ENCODE assay signal across 2 cellular contexts in the genomic region with DNA sequence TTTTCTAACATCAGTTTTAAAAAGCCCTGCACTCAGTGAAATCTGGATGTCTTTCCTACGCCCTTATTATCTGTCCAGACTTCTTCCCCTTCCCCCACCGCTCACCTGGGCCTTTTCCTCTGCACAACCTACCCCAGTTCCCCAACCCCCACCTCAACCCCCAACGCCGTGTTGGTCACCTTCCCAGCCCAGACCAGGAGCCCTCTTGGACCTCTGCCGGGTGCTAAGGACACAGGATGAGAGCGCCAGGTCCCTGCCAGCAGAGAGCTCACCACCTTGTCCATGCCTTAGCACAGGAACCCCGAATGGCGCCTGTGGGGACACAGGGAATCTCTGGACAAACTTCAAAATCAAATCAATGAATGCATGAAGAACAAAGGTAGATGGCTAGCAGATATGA.
TF ChIP-seq lines count a peak whose summit lies in the region.

No MANE protein-coding gene starts in this region.

TF ChIP-seq in A549, 52 proteins besides CTCF, POLR2A, EP300 and RAD21 (continued from another document):
- TF ChIP-seq MAZ (IDR thresholded peaks at IDR 0.05; ENCODE audit: borderline replicate concordance, low read depth, low read length): no peak
- TF ChIP-seq, protein P1, sequence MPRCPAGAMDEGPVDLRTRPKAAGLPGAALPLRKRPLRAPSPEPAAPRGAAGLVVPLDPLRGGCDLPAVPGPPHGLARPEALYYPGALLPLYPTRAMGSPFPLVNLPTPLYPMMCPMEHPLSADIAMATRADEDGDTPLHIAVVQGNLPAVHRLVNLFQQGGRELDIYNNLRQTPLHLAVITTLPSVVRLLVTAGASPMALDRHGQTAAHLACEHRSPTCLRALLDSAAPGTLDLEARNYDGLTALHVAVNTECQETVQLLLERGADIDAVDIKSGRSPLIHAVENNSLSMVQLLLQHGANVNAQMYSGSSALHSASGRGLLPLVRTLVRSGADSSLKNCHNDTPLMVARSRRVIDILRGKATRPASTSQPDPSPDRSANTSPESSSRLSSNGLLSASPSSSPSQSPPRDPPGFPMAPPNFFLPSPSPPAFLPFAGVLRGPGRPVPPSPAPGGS (IDR thresholded peaks at IDR 0.05): no peak
- no peak for TF ChIP-seq FOSB (CRISPR knock-in tag; IDR thresholded peaks at IDR 0.05)
- TF ChIP-seq EHMT2 (IDR thresholded peaks at IDR 0.05; ENCODE audit: low read depth): no peak
- no peak for TF ChIP-seq KDM1A (IDR thresholded peaks at IDR 0.05; ENCODE audit: low read depth)
- no peak for TF ChIP-seq PHF8 (IDR thresholded peaks at IDR 0.05; ENCODE audit: borderline replicate concordance, low read depth)
- TF ChIP-seq CEBPB (IDR thresholded peaks at IDR 0.05): no peak

TF ChIP-seq in GM23338, 12 proteins besides CTCF, POLR2A, EP300 and RAD21:
- TF ChIP-seq, protein P2, sequence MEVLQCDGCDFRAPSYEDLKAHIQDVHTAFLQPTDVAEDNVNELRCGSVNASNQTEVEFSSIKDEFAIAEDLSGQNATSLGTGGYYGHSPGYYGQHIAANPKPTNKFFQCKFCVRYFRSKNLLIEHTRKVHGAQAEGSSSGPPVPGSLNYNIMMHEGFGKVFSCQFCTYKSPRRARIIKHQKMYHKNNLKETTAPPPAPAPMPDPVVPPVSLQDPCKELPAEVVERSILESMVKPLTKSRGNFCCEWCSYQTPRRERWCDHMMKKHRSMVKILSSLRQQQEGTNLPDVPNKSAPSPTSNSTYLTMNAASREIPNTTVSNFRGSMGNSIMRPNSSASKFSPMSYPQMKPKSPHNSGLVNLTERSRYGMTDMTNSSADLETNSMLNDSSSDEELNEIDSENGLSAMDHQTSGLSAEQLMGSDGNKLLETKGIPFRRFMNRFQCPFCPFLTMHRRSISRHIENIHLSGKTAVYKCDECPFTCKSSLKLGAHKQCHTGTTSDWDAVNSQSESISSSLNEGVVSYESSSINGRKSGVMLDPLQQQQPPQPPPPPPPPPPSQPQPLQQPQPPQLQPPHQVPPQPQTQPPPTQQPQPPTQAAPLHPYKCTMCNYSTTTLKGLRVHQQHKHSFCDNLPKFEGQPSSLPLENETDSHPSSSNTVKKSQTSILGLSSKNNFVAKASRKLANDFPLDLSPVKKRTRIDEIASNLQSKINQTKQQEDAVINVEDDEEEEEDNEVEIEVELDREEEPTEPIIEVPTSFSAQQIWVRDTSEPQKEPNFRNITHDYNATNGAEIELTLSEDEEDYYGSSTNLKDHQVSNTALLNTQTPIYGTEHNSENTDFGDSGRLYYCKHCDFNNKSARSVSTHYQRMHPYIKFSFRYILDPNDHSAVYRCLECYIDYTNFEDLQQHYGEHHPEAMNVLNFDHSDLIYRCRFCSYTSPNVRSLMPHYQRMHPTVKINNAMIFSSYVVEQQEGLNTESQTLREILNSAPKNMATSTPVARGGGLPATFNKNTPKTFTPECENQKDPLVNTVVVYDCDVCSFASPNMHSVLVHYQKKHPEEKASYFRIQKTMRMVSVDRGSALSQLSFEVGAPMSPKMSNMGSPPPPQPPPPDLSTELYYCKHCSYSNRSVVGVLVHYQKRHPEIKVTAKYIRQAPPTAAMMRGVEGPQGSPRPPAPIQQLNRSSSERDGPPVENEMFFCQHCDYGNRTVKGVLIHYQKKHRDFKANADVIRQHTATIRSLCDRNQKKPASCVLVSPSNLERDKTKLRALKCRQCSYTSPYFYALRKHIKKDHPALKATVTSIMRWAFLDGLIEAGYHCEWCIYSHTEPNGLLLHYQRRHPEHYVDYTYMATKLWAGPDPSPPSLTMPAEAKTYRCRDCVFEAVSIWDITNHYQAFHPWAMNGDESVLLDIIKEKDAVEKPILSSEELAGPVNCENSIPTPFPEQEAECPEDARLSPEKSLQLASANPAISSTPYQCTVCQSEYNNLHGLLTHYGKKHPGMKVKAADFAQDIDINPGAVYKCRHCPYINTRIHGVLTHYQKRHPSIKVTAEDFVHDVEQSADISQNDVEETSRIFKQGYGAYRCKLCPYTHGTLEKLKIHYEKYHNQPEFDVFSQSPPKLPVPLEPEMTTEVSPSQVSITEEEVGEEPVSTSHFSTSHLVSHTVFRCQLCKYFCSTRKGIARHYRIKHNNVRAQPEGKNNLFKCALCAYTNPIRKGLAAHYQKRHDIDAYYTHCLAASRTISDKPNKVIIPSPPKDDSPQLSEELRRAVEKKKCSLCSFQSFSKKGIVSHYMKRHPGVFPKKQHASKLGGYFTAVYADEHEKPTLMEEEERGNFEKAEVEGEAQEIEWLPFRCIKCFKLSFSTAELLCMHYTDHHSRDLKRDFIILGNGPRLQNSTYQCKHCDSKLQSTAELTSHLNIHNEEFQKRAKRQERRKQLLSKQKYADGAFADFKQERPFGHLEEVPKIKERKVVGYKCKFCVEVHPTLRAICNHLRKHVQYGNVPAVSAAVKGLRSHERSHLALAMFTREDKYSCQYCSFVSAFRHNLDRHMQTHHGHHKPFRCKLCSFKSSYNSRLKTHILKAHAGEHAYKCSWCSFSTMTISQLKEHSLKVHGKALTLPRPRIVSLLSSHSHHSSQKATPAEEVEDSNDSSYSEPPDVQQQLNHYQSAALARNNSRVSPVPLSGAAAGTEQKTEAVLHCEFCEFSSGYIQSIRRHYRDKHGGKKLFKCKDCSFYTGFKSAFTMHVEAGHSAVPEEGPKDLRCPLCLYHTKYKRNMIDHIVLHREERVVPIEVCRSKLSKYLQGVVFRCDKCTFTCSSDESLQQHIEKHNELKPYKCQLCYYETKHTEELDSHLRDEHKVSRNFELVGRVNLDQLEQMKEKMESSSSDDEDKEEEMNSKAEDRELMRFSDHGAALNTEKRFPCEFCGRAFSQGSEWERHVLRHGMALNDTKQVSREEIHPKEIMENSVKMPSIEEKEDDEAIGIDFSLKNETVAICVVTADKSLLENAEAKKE (CRISPR knock-in tag; IDR thresholded peaks at IDR 0.05): no peak
- TF ChIP-seq NANOG (IDR thresholded peaks at IDR 0.05; ENCODE audit: borderline replicate concordance) (no peak), EZH2phosphoT487 (IDR thresholded peaks at IDR 0.05; ENCODE audit: unreplicated experiment) (no peak), CREB1 (CRISPR knock-in tag; IDR thresholded peaks at IDR 0.05; ENCODE audit: low read depth) (no peak), ZNF114 (CRISPR knock-in tag; IDR thresholded peaks at IDR 0.05) (no peak), EZH2 (IDR thresholded peaks at IDR 0.05; ENCODE audit: low read depth, unreplicated experiment) (no peak), STAT1 (IDR thresholded peaks at IDR 0.05; ENCODE audit: unreplicated experiment) (no peak), JUNB (IDR thresholded peaks at IDR 0.05; ENCODE audit: unreplicated experiment) (no peak), ZNF331 (CRISPR knock-in tag; IDR thresholded peaks at IDR 0.05; ENCODE audit: low read depth) (no peak), POLR2AphosphoS5 (IDR thresholded peaks at IDR 0.05; ENCODE audit: low read depth) (no peak)
- TF ChIP-seq, protein P3, sequence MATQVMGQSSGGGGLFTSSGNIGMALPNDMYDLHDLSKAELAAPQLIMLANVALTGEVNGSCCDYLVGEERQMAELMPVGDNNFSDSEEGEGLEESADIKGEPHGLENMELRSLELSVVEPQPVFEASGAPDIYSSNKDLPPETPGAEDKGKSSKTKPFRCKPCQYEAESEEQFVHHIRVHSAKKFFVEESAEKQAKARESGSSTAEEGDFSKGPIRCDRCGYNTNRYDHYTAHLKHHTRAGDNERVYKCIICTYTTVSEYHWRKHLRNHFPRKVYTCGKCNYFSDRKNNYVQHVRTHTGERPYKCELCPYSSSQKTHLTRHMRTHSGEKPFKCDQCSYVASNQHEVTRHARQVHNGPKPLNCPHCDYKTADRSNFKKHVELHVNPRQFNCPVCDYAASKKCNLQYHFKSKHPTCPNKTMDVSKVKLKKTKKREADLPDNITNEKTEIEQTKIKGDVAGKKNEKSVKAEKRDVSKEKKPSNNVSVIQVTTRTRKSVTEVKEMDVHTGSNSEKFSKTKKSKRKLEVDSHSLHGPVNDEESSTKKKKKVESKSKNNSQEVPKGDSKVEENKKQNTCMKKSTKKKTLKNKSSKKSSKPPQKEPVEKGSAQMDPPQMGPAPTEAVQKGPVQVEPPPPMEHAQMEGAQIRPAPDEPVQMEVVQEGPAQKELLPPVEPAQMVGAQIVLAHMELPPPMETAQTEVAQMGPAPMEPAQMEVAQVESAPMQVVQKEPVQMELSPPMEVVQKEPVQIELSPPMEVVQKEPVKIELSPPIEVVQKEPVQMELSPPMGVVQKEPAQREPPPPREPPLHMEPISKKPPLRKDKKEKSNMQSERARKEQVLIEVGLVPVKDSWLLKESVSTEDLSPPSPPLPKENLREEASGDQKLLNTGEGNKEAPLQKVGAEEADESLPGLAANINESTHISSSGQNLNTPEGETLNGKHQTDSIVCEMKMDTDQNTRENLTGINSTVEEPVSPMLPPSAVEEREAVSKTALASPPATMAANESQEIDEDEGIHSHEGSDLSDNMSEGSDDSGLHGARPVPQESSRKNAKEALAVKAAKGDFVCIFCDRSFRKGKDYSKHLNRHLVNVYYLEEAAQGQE (IDR thresholded peaks at IDR 0.05; ENCODE audit: unreplicated experiment): no peak
- TF ChIP-seq, protein P4, sequence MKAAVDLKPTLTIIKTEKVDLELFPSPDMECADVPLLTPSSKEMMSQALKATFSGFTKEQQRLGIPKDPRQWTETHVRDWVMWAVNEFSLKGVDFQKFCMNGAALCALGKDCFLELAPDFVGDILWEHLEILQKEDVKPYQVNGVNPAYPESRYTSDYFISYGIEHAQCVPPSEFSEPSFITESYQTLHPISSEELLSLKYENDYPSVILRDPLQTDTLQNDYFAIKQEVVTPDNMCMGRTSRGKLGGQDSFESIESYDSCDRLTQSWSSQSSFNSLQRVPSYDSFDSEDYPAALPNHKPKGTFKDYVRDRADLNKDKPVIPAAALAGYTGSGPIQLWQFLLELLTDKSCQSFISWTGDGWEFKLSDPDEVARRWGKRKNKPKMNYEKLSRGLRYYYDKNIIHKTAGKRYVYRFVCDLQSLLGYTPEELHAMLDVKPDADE (IDR thresholded peaks at IDR 0.05): no peak
